ENCODE assay signal across 5 cellular contexts in genomic region chr5:71432410-71432809, GRCh38. TPM values are rescaled to one million over a fixed set of nuclear protein-coding genes. Genes with fewer than 3 reads are reported as not detected.
DNase-seq lines count a peak whose midpoint lies in the region; ATAC-seq, FAIRE-seq and TF ChIP-seq lines count a peak whose summit lies in the region.
"Not testable (repeated sequence)": the region's sequence is repeated elsewhere in the genome, so short reads cannot be mapped to it uniquely, and the experiment has no call there.

No MANE protein-coding gene starts in this region.

- H3K9ac ChIP-seq in OCI-LY3 (ENCODE audit: low read length); K562 (ENCODE audit: insufficient read depth in 1 of 2, low read depth in 2 of 2, low read length in 2 of 2): not testable (repeated sequence)

- not testable (repeated sequence) for H3K4me1 ChIP-seq in A673 (ENCODE audit: insufficient read depth, low read length, poor library complexity, severe bottlenecking); K562 (replicated peaks in 1 of 2; ENCODE audit: control insufficient read depth in 2 of 2, insufficient read depth in 2 of 2, low read length in 2 of 2)
- peaks cover 12% of the 10 kb centered on the region for H3K4me1 ChIP-seq in OCI-LY3 (ENCODE audit: low read length)

- ATAC-seq in K562, result peak; percentile 27; the same call in 1 of the 3 replicates

- H3K27ac ChIP-seq in A673 (ENCODE audit: low read depth, low read length, poor library complexity, severe bottlenecking), result peak overlapping the region; percentile 42
- H3K27ac ChIP-seq in OCI-LY3 (ENCODE audit: low read length), result 0 out of 2 replicates have a peak overlapping the region, but pooled peaks have one; percentile 21
- H3K27ac ChIP-seq in K562 (ENCODE audit: extremely low read depth, low read depth, low read length), result not testable (repeated sequence)

- TF ChIP-seq CTCF in A673 (conservative IDR thresholded peaks at IDR 0.05; ENCODE audit: low read depth, low read length); OCI-LY3 (IDR thresholded peaks at IDR 0.05; ENCODE audit: low read depth, low read length); K562 (IDR thresholded peaks at IDR 0.05 in 2 of 3, conservative IDR thresholded peaks at IDR 0.05 in 1 of 3; ENCODE audit: insufficient read depth in 2 of 3, low read depth in 1 of 3, low read length in 3 of 3): not testable (repeated sequence)

- not testable (repeated sequence) for BruUV-seq in A673 (replicated peaks; lab: Mats Ljungman, UMichigan); K562 (replicated peaks; lab: Mats Ljungman, UMichigan)

- TF ChIP-seq POLR2A in H54 (IDR thresholded peaks at IDR 0.05; ENCODE audit: low read depth, low read length); K562 (conservative IDR thresholded peaks at IDR 0.05): not testable (repeated sequence)

- POLR2A ChIA-PET in A673 (lab: Charles Lee; ENCODE audit: low non-redundant PET); K562 (lab: Yijun Ruan, JAX): not testable (repeated sequence)

- H3K9me1 ChIP-seq in K562 (ENCODE audit: control insufficient read depth, insufficient read depth, low read length), result not testable (repeated sequence)

- TF ChIP-seq RAD21 in K562 (CRISPR knock-in tag; conservative IDR thresholded peaks at IDR 0.05 in 1 of 2, IDR thresholded peaks at IDR 0.05 in 1 of 2), result not testable (repeated sequence)

- DNase-seq in A673 (ENCODE audit: low spot score); H54 (ENCODE audit: insufficient read length, low spot score); K562 (ENCODE audit: extremely low read depth in 1 of 4, low spot score in 3 of 4): not testable (repeated sequence)
- DNase-seq in Kasumi-1 (lab: John Stamatoyannopoulos, UW), result peak; percentile 1

- not testable (repeated sequence) for TF ChIP-seq EP300 in K562 (IDR thresholded peaks at IDR 0.05; ENCODE audit: low read length)

- H3K9me3 ChIP-seq in A673 (ENCODE audit: low read depth, low read length, poor library complexity, severe bottlenecking); OCI-LY3 (ENCODE audit: insufficient read depth, low read length); K562 (replicated peaks; ENCODE audit: control insufficient read depth, insufficient read depth, low read depth, low read length): not testable (repeated sequence)

- not testable (repeated sequence) for H3K27me3 ChIP-seq in A673 (replicated peaks; ENCODE audit: insufficient read depth, low read depth, low read length, poor library complexity); OCI-LY3 (ENCODE audit: low read depth, low read length); K562 (ENCODE audit: control insufficient read depth in 2 of 2, insufficient read depth in 2 of 2, low read length in 2 of 2)

- H3K4me2 ChIP-seq in OCI-LY3 (ENCODE audit: low read length), result peak overlapping the region; percentile 40; the same call in 1 of the 2 replicates
- not testable (repeated sequence) for H3K4me2 ChIP-seq in K562 (ENCODE audit: insufficient read depth, low read length)

- H3K79me2 ChIP-seq in OCI-LY3 (ENCODE audit: low read length); K562 (ENCODE audit: control insufficient read depth, insufficient read depth, low read length): not testable (repeated sequence)

- not testable (repeated sequence) for H3K36me3 ChIP-seq in A673 (ENCODE audit: insufficient read depth, low read length, poor library complexity, severe bottlenecking); OCI-LY3 (replicated peaks; ENCODE audit: low read depth, low read length); K562 (ENCODE audit: control insufficient read depth, insufficient read depth, low read length)

- FAIRE-seq in H54 (lab: Jason Lieb, UNC), result peak; percentile 77
- FAIRE-seq in K562 (lab: Jason Lieb, UNC), result not testable (repeated sequence)

- intact Hi-C loops in A673 (cut with micrococcal nuclease; ENCODE audit: unreplicated experiment); K562 (cut with micrococcal nuclease): not testable (repeated sequence)

- CTCF ChIA-PET in A673 (lab: Charles Lee); K562 (lab: Yijun Ruan, JAX; ENCODE audit: low intra/inter-chr PET ratio): not testable (repeated sequence)

- H3K4me3 ChIP-seq in A673 (ENCODE audit: low read depth, low read length, poor library complexity, severe bottlenecking); OCI-LY3 (ENCODE audit: low read length); K562: not testable (repeated sequence)

- in situ Hi-C loops in K562 (cut with MboI), result not testable (repeated sequence)

- 38% methylated on average over 3 of the region's 3 CpGs for WGBS in K562 (ENCODE audit: insufficient coverage, low coverage, missing lambda C conversion rate)

- H4K20me1 ChIP-seq in OCI-LY3 (ENCODE audit: insufficient read depth, low read length); K562 (replicated peaks; ENCODE audit: control insufficient read depth, insufficient read depth, low read length): not testable (repeated sequence)

- H2AFZ ChIP-seq in OCI-LY3 (ENCODE audit: low read depth, low read length), result not testable (repeated sequence)
- H2AFZ ChIP-seq in K562 (ENCODE audit: low read depth, low read length), result peak overlapping the region; percentile 84

TF ChIP-seq in K562, 482 proteins besides CTCF, POLR2A, EP300 and RAD21:
- TF ChIP-seq HMBOX1 (IDR thresholded peaks at IDR 0.05) (peak; percentile 60), SPI1 (IDR thresholded peaks at IDR 0.05; ENCODE audit: borderline replicate concordance, low read depth, low read length) (peak; percentile 71; the same call in 1 of the 2 replicates)
TF ChIP-seq in K562: peak in this region for 2; not testable (repeated sequence) for 480.

RNA-seq across cellular contexts. Expression of gene BDP1, which starts 23.0 kb away (rescaled TPM):
- total RNA-seq in A673 (2021) (71.1 and 73.5 TPM in 2 replicates), K562 (2014; rRNA removed) (21.1 and 23.9 TPM in 2 replicates), K562 (2014; rRNA removed; fragmentation: Illumina TruSeq; extraction: Trizol) (39.1 and 45.4 TPM in 2 replicates), K562 (2015; rRNA removed; fragmentation: Illumina TruSeq; extraction: Trizol) (42.0 and 47.3 TPM in 2 replicates), K562 (2021) (23.7 and 24.0 TPM in 2 replicates)
- total RNA-seq in K562 (2011; cell fraction: chromatin; rRNA removed; ENCODE audit: low replicate concordance), result 20.0 and 81.8 TPM in 2 replicates
- total RNA-seq in K562 (2011; cell fraction: nucleolus; rRNA removed), result 11.8 and 12.4 TPM in 2 replicates
- 25.7 and 37.8 TPM in 2 replicates for total RNA-seq in K562 (2011; cell fraction: nucleoplasm; rRNA removed)
- polyA plus RNA-seq in K562 (2011; rRNA removed) (16.7 and 22.7 TPM in 2 replicates), K562 (2014; fragmentation: Illumina TruSeq; extraction: Trizol) (19.9 and 25.8 TPM in 2 replicates), K562 (2014; fragmentation: Nextera tagmentation; extraction: Ambion mirVana) (1 to 10 TPM; 6.9 to 7.9 TPM), K562 (2014; rRNA removed) (16.8 and 17.2 TPM in 2 replicates)
- 4.7 and 7.3 TPM in 2 replicates for polyA plus RNA-seq in K562 (2011; cell fraction: cytosol; rRNA removed)
- polyA plus RNA-seq in K562 (2011; cell fraction: nucleus; rRNA removed), result 15.5 and 18.2 TPM in 2 replicates
- 10.3 and 13.3 TPM in 2 replicates for polyA plus RNA-seq in K562 (2012)
- 34.7 and 37.3 TPM in 2 replicates for polyA minus RNA-seq in K562 (2011; rRNA and poly(A)+ RNA removed)
- 10.6 and 15.2 TPM in 2 replicates for polyA minus RNA-seq in K562 (2011; cell fraction: cytosol; rRNA and poly(A)+ RNA removed)
- polyA minus RNA-seq in K562 (2011; cell fraction: nucleus; rRNA and poly(A)+ RNA removed), result 16.3 and 26.9 TPM in 2 replicates
